ENCODE assay signal across 19 cellular contexts in the genomic region with DNA sequence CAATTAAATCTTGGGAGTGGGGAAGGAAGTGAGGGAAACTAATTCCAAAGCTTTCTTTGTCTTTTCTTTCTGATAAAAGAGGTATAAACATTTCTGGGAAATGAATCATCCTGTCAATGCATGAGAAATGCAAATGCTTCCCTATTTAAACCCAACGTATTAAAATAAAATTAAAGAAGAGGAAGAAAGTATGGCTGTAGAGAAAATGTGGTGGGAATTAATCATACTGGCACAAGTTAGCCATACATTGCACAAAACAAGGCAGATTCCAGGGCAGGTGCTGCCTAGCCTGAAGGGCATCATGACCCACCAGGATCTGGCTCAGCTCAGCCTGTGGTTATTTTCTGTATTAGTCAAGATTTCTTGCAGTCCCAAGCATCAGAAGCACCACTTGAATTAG.
DNase-seq lines count a peak whose midpoint lies in the region; ATAC-seq, FAIRE-seq and TF ChIP-seq lines count a peak whose summit lies in the region.
"Had no signal": no experiment of that assay in that cellular context is flagged by ENCODE, and none has a peak within 500 bp of the region (broad histone marks: within the 10 kb centered on the region; RNA-seq: fewer than 3 reads in every experiment).

No MANE protein-coding gene starts in this region.

- DNase-seq in AG20443 (ENCODE audit: low spot score) (peak; percentile 20), HTR-8/SVneo (ENCODE audit: insufficient read length, low spot score) (peak; percentile 41), amniotic epithelial cell (ENCODE audit: low read depth) (peak; percentile 44), glomerular visceral epithelial cell (ENCODE audit: extremely low spot score) (peak; percentile 24), activated T-cell treated with anti-CD3 and anti-CD28 coated beads for 4 hours (no peak), nephron progenitor cell (no peak)
- DNase-seq: activated naive CD4-positive, alpha-beta T cell; brain microvascular endothelial cell; Kasumi-1; kidney; midbrain; NCI-H1694 treated with DMSO at 0.1 percent for 48 hours; occipital lobe; sigmoid colon; stimulated activated CD4-positive, alpha-beta T cell treated with anti-CD3 and anti-CD28 coated beads, Interleukin-4, amount 100 ng/mL, for 24 hours; transverse colon had no signal

- H3K27ac Mint-ChIP-seq in nephron progenitor cell: no peak overlapping the region

- FAIRE-seq in HTR-8/SVneo (lab: Jason Lieb, UNC): no peak
- FAIRE-seq: H1, kidney had no signal

- TF ChIP-seq CTCF in nephron progenitor cell (IDR thresholded peaks at IDR 0.05): no peak

- H3K36me3 Mint-ChIP-seq in nephron progenitor cell (ENCODE audit: low read depth): no peaks in the 10 kb centered on the region

- no peaks in the 10 kb centered on the region for H3K9me3 Mint-ChIP-seq in nephron progenitor cell

- no peaks in the 10 kb centered on the region for H3K4me1 Mint-ChIP-seq in nephron progenitor cell

- H3K4me3 Mint-ChIP-seq in nephron progenitor cell: no peak overlapping the region

- H3K27me3 Mint-ChIP-seq in nephron progenitor cell (ENCODE audit: low read depth, poor library complexity): no peaks in the 10 kb centered on the region

- ATAC-seq in GM21360 (IDR thresholded peaks at IDR 0.05; ENCODE audit: unreplicated experiment): no peak
- ATAC-seq in GM19395 (IDR thresholded peaks at IDR 0.05; ENCODE audit: unreplicated experiment): no peak

Comparison
In these comparisons a context has a peak if more than half of its experiments do, and no peak if none do; other contexts are left out.
1. DNase-seq: peak in AG20443 (single experiment), HTR-8/SVneo (single experiment), amniotic epithelial cell (single experiment) and glomerular visceral epithelial cell (single experiment); none in activated T-cell treated with anti-CD3 and anti-CD28 coated beads for 4 hours (single experiment) and nephron progenitor cell (single experiment).